ENCODE assay signal across 12 cellular contexts in genomic region chr17:76687278-76688164, GRCh38. TPM values are rescaled to one million over a fixed set of nuclear protein-coding genes. Genes with fewer than 3 reads are reported as not detected.
A peak's percentile ranks its signal among the peaks of the same experiment; 100 is the strongest.
DNase-seq lines count a peak whose midpoint lies in the region; ATAC-seq and TF ChIP-seq lines count a peak whose summit lies in the region.
"Had no signal": no experiment of that assay in that cellular context is flagged by ENCODE, and none has a peak within 500 bp of the region (broad histone marks: within the 10 kb centered on the region; RNA-seq: fewer than 3 reads in every experiment).

No MANE protein-coding gene starts in this region.

- WGBS in testis, 2 donors: 44% methylated on average over 23 to 26 of the region's 26 CpGs

- intact Hi-C loops in testis (cut with DNase I; ENCODE audit: low total_unique reads): no loop called here

- DNase-seq in Peyer's patch: no peak
- DNase-seq in fibroblast of villous mesenchyme (ENCODE audit: low read depth): peak; percentile 88
- DNase-seq in testis: peak; percentile 91
- DNase-seq in foreskin keratinocyte: no peak
- DNase-seq in NCI-H82 (lab: John Stamatoyannopoulos, UW): no peak
- no peak for DNase-seq in GF-D8 (lab: John Stamatoyannopoulos, UW)
- DNase-seq in COLO668 (lab: John Stamatoyannopoulos, UW; ENCODE audit: unreplicated experiment): no peak
- DNase-seq: activated B cell treated with CpG ODN at 0.5 μM for 24 hours; activated effector memory CD4-positive, alpha-beta T cell treated with Interleukin-2 at 50 U/mL for 16 hours; GOT3; OCI-M1 had no signal

- ATAC-seq in foreskin keratinocyte: no peak

- no peak for TF ChIP-seq POLR2A in Peyer's patch (IDR thresholded peaks at IDR 0.05)
- no peak for TF ChIP-seq POLR2A in testis (IDR thresholded peaks at IDR 0.05)

- H3K36me3 ChIP-seq in Peyer's patch (no peaks in the 10 kb centered on the region), muscle layer of duodenum (ENCODE audit: control insufficient read depth in 1 of 2, insufficient read depth in 2 of 2, low read length in 2 of 2) (peaks cover 0 to 24% of the 10 kb centered on the region in 2 donors), testis (ENCODE audit: low read depth, missing control alignments) (no peaks in the 10 kb centered on the region)

- H3K4me3 ChIP-seq in Peyer's patch (no peak overlapping the region), fibroblast of villous mesenchyme (ENCODE audit: low read depth, low read length) (no peak overlapping the region), muscle layer of duodenum (ENCODE audit: low read depth in 1 of 2, low read length in 2 of 2) (peak overlapping the region in 1 of 2 donors; percentile 3), testis (no peak overlapping the region)

- peaks cover 0 to 17% (median 0%) of the 10 kb centered on the region in 4 donors for H3K4me1 ChIP-seq in Peyer's patch
- H3K4me1 ChIP-seq in muscle layer of duodenum (ENCODE audit: control insufficient read depth in 1 of 2, insufficient read depth in 2 of 2, low read length in 2 of 2): peaks cover 12 to 60% of the 10 kb centered on the region in 2 donors
- H3K4me1 ChIP-seq in testis: peaks cover 76% of the 10 kb centered on the region
- no peaks in the 10 kb centered on the region for H3K4me1 ChIP-seq in foreskin keratinocyte

- H3K27ac ChIP-seq in Peyer's patch (peak overlapping the region; percentile 62 to 87 (median 70)), muscle layer of duodenum (ENCODE audit: low read length) (peak overlapping the region; percentile 79), testis (peak overlapping the region; percentile 89 to 92), foreskin keratinocyte (no peak overlapping the region)

- TF ChIP-seq CTCF in Peyer's patch (IDR thresholded peaks at IDR 0.05) (no peak), fibroblast of villous mesenchyme (IDR thresholded peaks at IDR 0.05; ENCODE audit: insufficient read depth, low read depth, low read length) (no peak), testis (IDR thresholded peaks at IDR 0.05) (no peak), foreskin keratinocyte (conservative IDR thresholded peaks at IDR 0.05) (no peak)

- H3K27me3 ChIP-seq in Peyer's patch (no peaks in the 10 kb centered on the region), muscle layer of duodenum (ENCODE audit: low read depth, low read length) (no peaks in the 10 kb centered on the region), testis (no peaks in the 10 kb centered on the region), foreskin keratinocyte (no peaks in the 10 kb centered on the region)

- H3K9me3 ChIP-seq in Peyer's patch: no peaks in the 10 kb centered on the region
- H3K9me3 ChIP-seq in muscle layer of duodenum (ENCODE audit: control insufficient read depth in 1 of 2, low read length in 2 of 2): no peaks in the 10 kb centered on the region
- no peaks in the 10 kb centered on the region for H3K9me3 ChIP-seq in testis

RNA-seq across cellular contexts. Expression of gene MXRA7, which starts 23.2 kb away (rescaled TPM):
- total RNA-seq in Peyer's patch (10 to 100 TPM in 3 of 4 donors, 1 to 10 TPM in 1; 9.1 to 27.3 (median 23.4) TPM), fibroblast of villous mesenchyme (244 and 267 TPM in 2 replicates), testis (100 to 1,000 TPM; 217 to 272 TPM), foreskin keratinocyte (57.8 and 81.5 TPM in 2 replicates)
- polyA plus RNA-seq in testis (ENCODE audit: insufficient read depth, low read depth, low replicate concordance) (253 TPM), foreskin keratinocyte (57.1 and 62.8 TPM in 2 replicates)

RNA-seq across cellular contexts. Expression of gene JMJD6, which starts 38.9 kb away (rescaled TPM):
- total RNA-seq in Peyer's patch (10 to 100 TPM; 21.5 to 42.6 (median 38.8) TPM), fibroblast of villous mesenchyme (24.2 and 25.8 TPM in 2 replicates), testis (10 to 100 TPM; 31.7 to 40.5 TPM), foreskin keratinocyte (26.1 and 31.0 TPM in 2 replicates)
- polyA plus RNA-seq in testis (ENCODE audit: insufficient read depth, low read depth, low replicate concordance) (44.6 TPM), foreskin keratinocyte (27.3 and 32.3 TPM in 2 replicates)

RNA-seq across cellular contexts. Expression of gene METTL23, which starts 39.1 kb away (rescaled TPM):
- total RNA-seq in Peyer's patch: 10 to 100 TPM; 20.7 to 31.4 (median 27.0) TPM
- 27.1 and 30.2 TPM in 2 replicates for total RNA-seq in fibroblast of villous mesenchyme
- total RNA-seq in testis: 10 to 100 TPM; 37.5 to 45.3 TPM
- polyA plus RNA-seq in testis (ENCODE audit: insufficient read depth, low read depth, low replicate concordance): 122 TPM
- total RNA-seq in foreskin keratinocyte: 28.7 and 29.3 TPM in 2 replicates
- 35.8 and 37.8 TPM in 2 replicates for polyA plus RNA-seq in foreskin keratinocyte

RNA-seq across cellular contexts. Expression of gene ST6GALNAC1, which starts 44.0 kb away (rescaled TPM):
- total RNA-seq in Peyer's patch (100 to 1,000 TPM in 2 of 4 donors, 10 to 100 TPM in 2; 91.6 to 135 (median 102) TPM), fibroblast of villous mesenchyme (not detected in 2 replicates), testis (10 to 100 TPM; 20.1 to 20.6 TPM), foreskin keratinocyte (0.14 TPM in 2 replicates)
- polyA plus RNA-seq in testis (ENCODE audit: insufficient read depth, low read depth, low replicate concordance) (11.9 TPM), foreskin keratinocyte (0.29 and 0.33 TPM in 2 replicates)
- total RNA-seq: activated B cell treated with CpG ODN at 0.5 μM for 24 hours had no signal

RNA-seq across cellular contexts. Expression of gene SRSF2, which starts 49.6 kb away (rescaled TPM):
- total RNA-seq in Peyer's patch (100 to 1,000 TPM; 185 to 403 (median 242) TPM), fibroblast of villous mesenchyme (152 and 165 TPM in 2 replicates), testis (100 to 1,000 TPM; 365 to 461 TPM), foreskin keratinocyte (280 and 282 TPM in 2 replicates)
- polyA plus RNA-seq in testis (ENCODE audit: insufficient read depth, low read depth, low replicate concordance) (196 TPM), foreskin keratinocyte (228 and 247 TPM in 2 replicates)

Comparison
In these comparisons a context has a peak if more than half of its experiments do, and no peak if none do; other contexts are left out.
1. DNase-seq: peak in fibroblast of villous mesenchyme (single experiment) and testis (single experiment); none in Peyer's patch (0 of 3), foreskin keratinocyte (0 of 2), NCI-H82 (single experiment), GF-D8 (single experiment) and COLO668 (single experiment).